8 cellular contexts compared by ENCODE assay signal in genomic region chr15:101006931-101007687, GRCh38.
DNase-seq lines count a peak whose midpoint lies in the region; ATAC-seq and TF ChIP-seq lines count a peak whose summit lies in the region.

No MANE protein-coding gene starts in this region.

- peaks cover 19% of the 10 kb centered on the region for H3K4me1 Mint-ChIP-seq in activated T-helper 1 cell treated with anti-CD3 and anti-CD28 coated beads, Interleukin-12 subunit alpha, Interleukin-12 subunit beta, Interleukin-2, Interleukin-4 antibody, amounts not matched to agents 30 ng/mL and 10 ng/mL and 1 ng/mL, durations not matched to agents 14 hours and 24 hours and 36 hours (ENCODE audit: low read depth)
- H3K4me1 Mint-ChIP-seq in nephron: peaks cover 24% of the 10 kb centered on the region

- H3K4me3 ChIP-seq in AG10803 (ENCODE audit: low read length): no peak overlapping the region
- H3K4me3 ChIP-seq in Jurkat, Clone E6-1 (ENCODE audit: low read length): no peak overlapping the region

- peak; percentile 90 for TF ChIP-seq CTCF in AG10803 (conservative IDR thresholded peaks at IDR 0.05; ENCODE audit: low read length)
- TF ChIP-seq CTCF in nephron (IDR thresholded peaks at IDR 0.05; ENCODE audit: unreplicated experiment in 3 of 3): peak; percentile 85 to 94 (median 91)

- DNase-seq in AG10803 (ENCODE audit: low read depth): peak; percentile 75
- DNase-seq in Jurkat, Clone E6-1 (ENCODE audit: low read depth, low spot score): peak; percentile 44
- DNase-seq in RKO (ENCODE audit: low spot score): peak; percentile 80
- DNase-seq in activated T-helper 1 cell treated with anti-CD3 and anti-CD28 coated beads, Interleukin-12 subunit alpha, Interleukin-12 subunit beta, Interleukin-2, Interleukin-4 antibody, amounts not matched to agents 30 ng/mL and 10 ng/mL and 1 ng/mL, durations not matched to agents 14 hours and 24 hours and 36 hours (ENCODE audit: low spot score): peak; percentile 43
- peak; percentile 81 for DNase-seq in fibroblast of peridontal ligament (ENCODE audit: extremely low read depth)
- peak; percentile 79 for DNase-seq in stimulated activated naive CD8-positive, alpha-beta T cell treated with anti-CD3 and anti-CD28 coated beads, Interleukin-15, Interleukin-2, amounts not matched to agents 100 U/mL and 50 U/mL, for 24 hours

- peak; percentile 41 for ATAC-seq in GM19035 (IDR thresholded peaks at IDR 0.05; ENCODE audit: unreplicated experiment)
- peak; percentile 69 for ATAC-seq in stimulated activated naive CD8-positive, alpha-beta T cell treated with anti-CD3 and anti-CD28 coated beads, Interleukin-15, Interleukin-2, amounts not matched to agents 100 U/mL and 50 U/mL, for 24 hours

- H3K36me3 Mint-ChIP-seq in activated T-helper 1 cell treated with anti-CD3 and anti-CD28 coated beads, Interleukin-12 subunit alpha, Interleukin-12 subunit beta, Interleukin-2, Interleukin-4 antibody, amounts not matched to agents 30 ng/mL and 10 ng/mL and 1 ng/mL, durations not matched to agents 14 hours and 24 hours and 36 hours (ENCODE audit: low read depth): no peaks in the 10 kb centered on the region
- peaks cover 8% of the 10 kb centered on the region for H3K36me3 Mint-ChIP-seq in nephron (ENCODE audit: low read depth)

- peaks cover 19% of the 10 kb centered on the region for H3K27me3 Mint-ChIP-seq in activated T-helper 1 cell treated with anti-CD3 and anti-CD28 coated beads, Interleukin-12 subunit alpha, Interleukin-12 subunit beta, Interleukin-2, Interleukin-4 antibody, amounts not matched to agents 30 ng/mL and 10 ng/mL and 1 ng/mL, durations not matched to agents 14 hours and 24 hours and 36 hours (ENCODE audit: insufficient read depth)
- peaks cover 27% of the 10 kb centered on the region for H3K27me3 Mint-ChIP-seq in nephron (ENCODE audit: low read depth)

- intact Hi-C loops in activated T-helper 1 cell treated with anti-CD3 and anti-CD28 coated beads, Interleukin-12 subunit alpha, Interleukin-12 subunit beta, Interleukin-2, Interleukin-4 antibody, amounts not matched to agents 30 ng/mL and 10 ng/mL and 1 ng/mL, durations not matched to agents 14 hours and 24 hours and 36 hours (cut with micrococcal nuclease): loop anchor here (1.0 to 10.0 kb wide), 8 partner anchors 89 to 1078 kb away; partner anchors contain the start of genes ASB7 and LINS1

- H3K9me3 Mint-ChIP-seq in activated T-helper 1 cell treated with anti-CD3 and anti-CD28 coated beads, Interleukin-12 subunit alpha, Interleukin-12 subunit beta, Interleukin-2, Interleukin-4 antibody, amounts not matched to agents 30 ng/mL and 10 ng/mL and 1 ng/mL, durations not matched to agents 14 hours and 24 hours and 36 hours: peaks cover 3% of the 10 kb centered on the region
- H3K9me3 Mint-ChIP-seq in nephron: peaks cover 21% of the 10 kb centered on the region

- H3K4me3 Mint-ChIP-seq in activated T-helper 1 cell treated with anti-CD3 and anti-CD28 coated beads, Interleukin-12 subunit alpha, Interleukin-12 subunit beta, Interleukin-2, Interleukin-4 antibody, amounts not matched to agents 30 ng/mL and 10 ng/mL and 1 ng/mL, durations not matched to agents 14 hours and 24 hours and 36 hours: peak overlapping the region; percentile 89
- peak overlapping the region; percentile 64 to 86 (median 82) for H3K4me3 Mint-ChIP-seq in nephron

- H3K27ac Mint-ChIP-seq in activated T-helper 1 cell treated with anti-CD3 and anti-CD28 coated beads, Interleukin-12 subunit alpha, Interleukin-12 subunit beta, Interleukin-2, Interleukin-4 antibody, amounts not matched to agents 30 ng/mL and 10 ng/mL and 1 ng/mL, durations not matched to agents 14 hours and 24 hours and 36 hours: no peak overlapping the region
- H3K27ac Mint-ChIP-seq in nephron: peak overlapping the region in 2 of 3 experiments; percentile 15 to 55
